ENCODE assay signal across 16 cellular contexts in the genomic region with DNA sequence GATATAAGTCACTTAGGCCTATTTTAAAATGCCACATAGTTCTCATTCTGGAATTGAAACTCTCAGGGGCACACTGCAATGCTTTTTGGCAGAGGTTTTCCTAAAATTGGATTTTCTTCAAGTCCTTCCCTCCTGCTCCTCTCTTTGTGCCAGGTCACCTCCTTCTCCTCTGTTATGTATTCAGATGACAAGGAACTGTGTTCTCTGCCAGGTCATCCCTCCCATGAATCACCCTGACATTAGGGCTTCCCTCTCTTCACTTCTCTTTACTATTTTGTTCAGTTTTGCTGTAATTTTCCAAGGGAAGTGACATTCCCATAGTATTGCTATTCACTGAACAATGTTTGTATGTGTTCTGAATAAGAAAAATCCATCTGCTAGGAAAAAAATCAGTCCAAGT.
A peak's percentile ranks its signal among the peaks of the same experiment; 100 is the strongest.
DNase-seq lines count a peak whose midpoint lies in the region; ATAC-seq lines count a peak whose summit lies in the region.
"Had no signal": no experiment of that assay in that cellular context is flagged by ENCODE, and none has a peak within 500 bp of the region (broad histone marks: within the 10 kb centered on the region; RNA-seq: fewer than 3 reads in every experiment).

No MANE protein-coding gene starts in this region.

- no peak overlapping the region for H3K9ac ChIP-seq in GM23248

- no peaks in the 10 kb centered on the region for H3K9me3 ChIP-seq in GM23248 (ENCODE audit: low read depth)

- no peaks in the 10 kb centered on the region for H3F3A ChIP-seq in GM23248 (ENCODE audit: insufficient read depth)

- H3K4me3 ChIP-seq in GM23248, result no peak overlapping the region

- in situ Hi-C loops in GM23248 (cut with MboI) (no loop called here), KBM-7 (cut with MboI; ENCODE audit: low pct_unique_long_range_greater_than_20kb, low sequenced_read_pairs) (no loop called here)

- no peaks in the 10 kb centered on the region for H3K79me2 ChIP-seq in GM23248 (ENCODE audit: insufficient read depth)

- H3K9me2 ChIP-seq in GM23248 (ENCODE audit: insufficient read depth), result no peaks in the 10 kb centered on the region

- H3K4me2 ChIP-seq in GM23248 (ENCODE audit: unreplicated experiment), result no peak overlapping the region

- no peaks in the 10 kb centered on the region for H3K36me3 ChIP-seq in GM23248 (ENCODE audit: low read depth)

- H4K20me1 ChIP-seq in GM23248 (ENCODE audit: insufficient read depth), result no peaks in the 10 kb centered on the region

- H3K27me3 ChIP-seq in GM23248 (replicated peaks; ENCODE audit: insufficient read depth), result no peaks in the 10 kb centered on the region

- peak overlapping the region; percentile 4; the same call in 1 of the 2 replicates for H2AFZ ChIP-seq in GM23248

- ATAC-seq in HG03565 (IDR thresholded peaks at IDR 0.05; ENCODE audit: unreplicated experiment) (no peak), HG02571 (IDR thresholded peaks at IDR 0.05; ENCODE audit: unreplicated experiment) (no peak)
- ATAC-seq: left lobe of liver, Right ventricle myocardium inferior had no signal

- no peak overlapping the region for H3K27ac ChIP-seq in GM23248

- no peaks in the 10 kb centered on the region for H3K4me1 ChIP-seq in GM23248 (ENCODE audit: insufficient read depth)

- DNase-seq in GM23248 (peak; percentile 43), RPMI7951 (ENCODE audit: low read depth) (peak; percentile 35), fibroblast of peridontal ligament (ENCODE audit: extremely low read depth) (peak; percentile 83), renal cortical epithelial cell (ENCODE audit: low read depth) (peak; percentile 7), KBM-7 (no peak), NCI-H2196 treated with DMSO at 0.1 percent for 48 hours (lab: John Stamatoyannopoulos, UW; ENCODE audit: unreplicated experiment) (no peak)
- DNase-seq: activated CD4-positive, alpha-beta T cell treated with anti-CD3 and anti-CD28 coated beads for 48 hours; activated naive CD8-positive, alpha-beta T cell treated with anti-CD3 and anti-CD28 coated beads, Interleukin-2, amount 10 ng/mL, durations not matched to agents 7 days and 5 days; activated T-cell treated with anti-CD3 and anti-CD28 coated beads, Interleukin-2, amount 50 U/mL, for 48 hours; CD4-positive, CD25-positive, alpha-beta regulatory T cell; NCI-H1930; NCI-H774 had no signal

Comparison
In these comparisons a context has a peak if more than half of its experiments do, and no peak if none do; other contexts are left out.
1. DNase-seq: peak in GM23248 (single experiment), RPMI7951 (single experiment), fibroblast of peridontal ligament (single experiment) and renal cortical epithelial cell (single experiment); none in KBM-7 (single experiment) and NCI-H2196 treated with DMSO at 0.1 percent for 48 hours (single experiment).